7 cellular contexts compared by ENCODE assay signal in the genomic region with DNA sequence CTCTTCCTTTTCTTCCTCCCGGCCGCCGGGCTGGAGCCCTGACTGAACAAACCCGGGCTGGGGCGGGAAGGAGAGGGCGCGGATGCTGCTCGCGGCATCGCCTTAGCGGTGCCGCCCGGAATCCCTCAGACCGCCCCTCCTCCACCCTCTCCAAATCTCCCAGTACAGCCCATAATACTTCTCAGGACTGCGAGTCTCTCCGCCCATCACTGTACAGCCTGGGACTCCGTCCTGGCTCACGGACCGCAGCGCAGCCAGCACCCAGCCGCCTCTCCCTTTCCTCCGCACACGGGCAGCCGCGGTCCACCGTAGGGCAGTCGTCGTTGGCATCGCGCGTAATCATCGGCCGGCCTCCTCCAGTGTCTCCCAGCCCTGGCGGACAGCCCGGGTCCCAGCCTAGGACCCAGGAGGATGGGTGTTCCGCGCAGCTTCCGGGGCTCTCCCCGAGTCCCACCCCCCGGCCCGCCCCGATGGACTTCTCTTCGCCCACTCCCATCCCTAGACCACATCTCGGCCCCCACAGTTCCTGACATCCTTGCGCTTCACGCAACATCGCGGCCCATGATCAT. TPM values are rescaled to one million over a fixed set of nuclear protein-coding genes. Genes with fewer than 3 reads are reported as not detected.
DNase-seq lines count a peak whose midpoint lies in the region; ATAC-seq and TF ChIP-seq lines count a peak whose summit lies in the region.
"Not testable (repeated sequence)": the region's sequence is repeated elsewhere in the genome, so short reads cannot be mapped to it uniquely, and the experiment has no call there.

No MANE protein-coding gene starts in this region.

- H3K4me3 ChIP-seq in OCI-LY3 (ENCODE audit: low read length) (peak overlapping the region; percentile 63), psoas muscle (peak overlapping the region; percentile 57)
- not testable (repeated sequence) for H3K4me3 ChIP-seq in endodermal cell (ENCODE audit: low read length)

- DNase-seq in endodermal cell, result not testable (repeated sequence)
- DNase-seq in left colon, result peak in 1 of 2 donors; percentile 6
- peak in 1 of 2 donors; percentile 41 for DNase-seq in psoas muscle

- H3K4me1 Mint-ChIP-seq in activated T-helper 17 cell treated with anti-CD3 and anti-CD28 coated beads, Interleukin-2, amount 50 U/mL, for 72 hours; endodermal cell: not testable (repeated sequence)

- H3K4me1 ChIP-seq in OCI-LY3 (ENCODE audit: low read length); endodermal cell (ENCODE audit: control insufficient read depth, insufficient read depth, low read length); psoas muscle: not testable (repeated sequence)

- peak overlapping the region; percentile 59 for H3K27ac Mint-ChIP-seq in activated T-helper 17 cell treated with anti-CD3 and anti-CD28 coated beads, Interleukin-2, amount 50 U/mL, for 72 hours
- not testable (repeated sequence) for H3K27ac Mint-ChIP-seq in endodermal cell

- not testable (repeated sequence) for H2AFZ ChIP-seq in OCI-LY3 (ENCODE audit: low read depth, low read length)

- not testable (repeated sequence) for H3K36me3 Mint-ChIP-seq in activated T-helper 17 cell treated with anti-CD3 and anti-CD28 coated beads, Interleukin-2, amount 50 U/mL, for 72 hours (ENCODE audit: low read depth); endodermal cell (ENCODE audit: low read depth)

- H3K27me3 ChIP-seq in OCI-LY3 (ENCODE audit: low read depth, low read length); endodermal cell (ENCODE audit: control insufficient read depth, insufficient read depth, low read length, poor library complexity, severe bottlenecking); psoas muscle (ENCODE audit: insufficient read depth in 3 of 3, low read length in 2 of 3): not testable (repeated sequence)

- intact Hi-C loops in left colon (cut with DNase I, micrococcal nuclease); psoas muscle (cut with DNase I): not testable (repeated sequence)

- H3K27me3 Mint-ChIP-seq in activated T-helper 17 cell treated with anti-CD3 and anti-CD28 coated beads, Interleukin-2, amount 50 U/mL, for 72 hours; endodermal cell (ENCODE audit: insufficient read depth): not testable (repeated sequence)

- H3K9me3 ChIP-seq in OCI-LY3 (ENCODE audit: insufficient read depth, low read length); endodermal cell (ENCODE audit: control insufficient read depth, low read length); psoas muscle: not testable (repeated sequence)

- WGBS in endodermal cell (ENCODE audit: insufficient coverage in 1 of 2, insufficient read length in 1 of 2), 2 experiments, result no CpG with 5 or more reads among the region's 48 CpGs
- WGBS in psoas muscle, 3 donors, result no CpG with 5 or more reads among the region's 48 CpGs

- peak overlapping the region; percentile 74 for H3K4me3 Mint-ChIP-seq in activated T-helper 17 cell treated with anti-CD3 and anti-CD28 coated beads, Interleukin-2, amount 50 U/mL, for 72 hours
- H3K4me3 Mint-ChIP-seq in endodermal cell, result peak overlapping the region; percentile 69

- H4K20me1 ChIP-seq in OCI-LY3 (ENCODE audit: insufficient read depth, low read length), result not testable (repeated sequence)

- not testable (repeated sequence) for H3K4me2 ChIP-seq in OCI-LY3 (ENCODE audit: low read length)

- peak overlapping the region; percentile 20; the same call in 1 of the 2 replicates for H3K9ac ChIP-seq in OCI-LY3 (ENCODE audit: low read length)
- not testable (repeated sequence) for H3K9ac ChIP-seq in endodermal cell (ENCODE audit: extremely low read depth, low read length, poor library complexity, severe bottlenecking)

- peak overlapping the region; percentile 44 for H3K27ac ChIP-seq in OCI-LY3 (ENCODE audit: low read length)
- H3K27ac ChIP-seq in endodermal cell (ENCODE audit: low read depth, low read length); psoas muscle: not testable (repeated sequence)

- not testable (repeated sequence) for TF ChIP-seq CTCF in OCI-LY3 (IDR thresholded peaks at IDR 0.05; ENCODE audit: low read depth, low read length); endodermal cell (conservative IDR thresholded peaks at IDR 0.05); psoas muscle (IDR thresholded peaks at IDR 0.05)

- not testable (repeated sequence) for H3K79me2 ChIP-seq in OCI-LY3 (ENCODE audit: low read length)

- not testable (repeated sequence) for H3K9me3 Mint-ChIP-seq in activated T-helper 17 cell treated with anti-CD3 and anti-CD28 coated beads, Interleukin-2, amount 50 U/mL, for 72 hours; endodermal cell

- H3K36me3 ChIP-seq in OCI-LY3 (replicated peaks; ENCODE audit: low read depth, low read length); endodermal cell (ENCODE audit: control insufficient read depth, insufficient read depth, low read length); psoas muscle (ENCODE audit: insufficient read depth in 1 of 2, low read depth in 1 of 2): not testable (repeated sequence)

- ATAC-seq in GM18867 (IDR thresholded peaks at IDR 0.05; ENCODE audit: unreplicated experiment) (peak; percentile 1), HG02763 (IDR thresholded peaks at IDR 0.05; ENCODE audit: unreplicated experiment) (peak; percentile 2), left colon (peak; percentile 22), psoas muscle (peak; percentile 3 to 41 (median 7))
- peak; percentile 13 for ATAC-seq in activated T-helper 17 cell treated with anti-CD3 and anti-CD28 coated beads, Interleukin-2, amount 50 U/mL, for 72 hours (replicated peaks)

RNA-seq across cellular contexts. Expression of a gene that starts 0.4 kb away (rescaled TPM):
- total RNA-seq in activated T-helper 17 cell treated with anti-CD3 and anti-CD28 coated beads, Interleukin-2, amount 50 U/mL, for 72 hours, result 10 to 100 TPM; 18.7 to 27.6 TPM
- total RNA-seq in endodermal cell (10 to 100 TPM; 42.4 to 56.0 TPM), left colon (1 to 10 TPM; 4.3 to 8.1 TPM), psoas muscle (10 to 100 TPM in 1 of 4 donors, 1 to 10 TPM in 3; 3.7 to 12.0 (median 4.4) TPM)
- polyA plus RNA-seq in endodermal cell (2013, experiment 1 of 2), result 18.2 TPM
- 19.4 TPM for polyA plus RNA-seq in endodermal cell (2013, experiment 2 of 2)
- 1 to 10 TPM in 2 of 3 donors, under 1 TPM in 1; 0.72 to 1.2 (median 1.1) TPM for polyA plus RNA-seq in psoas muscle

RNA-seq across cellular contexts. Expression of a gene that starts 1.1 kb away (rescaled TPM):
- total RNA-seq in activated T-helper 17 cell treated with anti-CD3 and anti-CD28 coated beads, Interleukin-2, amount 50 U/mL, for 72 hours, result 10 to 100 TPM; 18.6 to 22.9 TPM
- 10 to 100 TPM in 1 of 2 donors, 1 to 10 TPM in 1; 7.0 to 14.1 TPM for total RNA-seq in endodermal cell
- polyA plus RNA-seq in endodermal cell (2013, experiment 1 of 2), result 18.5 TPM
- polyA plus RNA-seq in endodermal cell (2013, experiment 2 of 2), result 16.9 TPM
- 1 to 10 TPM in 1 of 2 donors, not detected in 1; 1.3 TPM for total RNA-seq in left colon
- total RNA-seq in psoas muscle, result under 1 TPM in 3 of 4 donors, not detected in 1; 0.14 to 0.99 (median 0.38) TPM
- under 1 TPM in 2 of 3 donors, not detected in 1; 0.12 to 0.14 TPM for polyA plus RNA-seq in psoas muscle
